Comparison of ENCODE assay signal across 25 cellular contexts in genomic region chr6:139498715-139499114, GRCh38.
DNase-seq lines count a peak whose midpoint lies in the region; ATAC-seq, FAIRE-seq and TF ChIP-seq lines count a peak whose summit lies in the region.
"Had no signal": no experiment of that assay in that cellular context is flagged by ENCODE, and none has a peak within 500 bp of the region (broad histone marks: within the 10 kb centered on the region; RNA-seq: fewer than 3 reads in every experiment).

No MANE protein-coding gene starts in this region.

- H3K9ac ChIP-seq in H9 (ENCODE audit: extremely low read depth, insufficient read length, low read length), result no peak overlapping the region
- H3K9ac ChIP-seq in K562 (ENCODE audit: insufficient read depth in 1 of 2, low read depth in 2 of 2, low read length in 2 of 2), result no peak overlapping the region
- H3K9ac ChIP-seq: BLaER1 had no signal

- CTCF ChIA-PET in K562 (lab: Yijun Ruan, JAX; ENCODE audit: low intra/inter-chr PET ratio), result no interaction called here

- no peak overlapping the region for H2BK120ac ChIP-seq in H9 (ENCODE audit: low read depth, low read length, poor library complexity, severe bottlenecking)

- no peak for TF ChIP-seq CTCF in GM23338 (conservative IDR thresholded peaks at IDR 0.05; ENCODE audit: low read depth in 2 of 2)
- TF ChIP-seq CTCF in H9 (conservative IDR thresholded peaks at IDR 0.05), result no peak
- no peak for TF ChIP-seq CTCF in K562 (IDR thresholded peaks at IDR 0.05 in 2 of 3, conservative IDR thresholded peaks at IDR 0.05 in 1 of 3; ENCODE audit: insufficient read depth in 2 of 3, low read depth in 1 of 3, low read length in 3 of 3)
- TF ChIP-seq CTCF in mesothelial cell of epicardium (IDR thresholded peaks at IDR 0.05; ENCODE audit: unreplicated experiment), result no peak

- no peak overlapping the region for H3K4me3 Mint-ChIP-seq in GM23338
- no peak overlapping the region for H3K4me3 Mint-ChIP-seq in H9
- no peak overlapping the region for H3K4me3 Mint-ChIP-seq in mesothelial cell of epicardium
- H3K4me3 Mint-ChIP-seq: CD14-positive monocyte; CD4-positive, alpha-beta memory T cell; CD8-positive, alpha-beta memory T cell had no signal

- H3K79me1 ChIP-seq in H9 (ENCODE audit: insufficient read depth, low read depth, low read length, poor library complexity, severe bottlenecking), result no peaks in the 10 kb centered on the region

- intact Hi-C loops in K562 (cut with micrococcal nuclease), result loop anchor here (5.0 kb wide), 1 partner anchor 51 kb away; no protein-coding TSS in a partner anchor
- intact Hi-C loops in posterior vena cava (cut with DNase I), result no loop called here

- H3K36me3 ChIP-seq in GM23338 (ENCODE audit: insufficient read depth), result no peaks in the 10 kb centered on the region
- no peaks in the 10 kb centered on the region for H3K36me3 ChIP-seq in K562 (ENCODE audit: control insufficient read depth, insufficient read depth, low read length)
- H3K36me3 ChIP-seq: BE2C, BLaER1 had no signal

- POLR2A ChIA-PET in K562 (lab: Yijun Ruan, JAX), result interaction anchor here (0.6 to 1.4 kb wide), 3 partner anchors 9 to 123 kb away, joined by 3 to 6 read pairs (median 4); no protein-coding TSS in a partner anchor

- H2BK12ac ChIP-seq in H9 (ENCODE audit: insufficient read length, low read depth, low read length), result no peak overlapping the region

- no peak overlapping the region for H2AFZ ChIP-seq in GM23338
- H2AFZ ChIP-seq in H9 (ENCODE audit: low read length), result no peak overlapping the region
- no peak overlapping the region for H2AFZ ChIP-seq in K562 (ENCODE audit: low read depth, low read length)

- no peaks in the 10 kb centered on the region for H3K9me2 ChIP-seq in GM23338 (ENCODE audit: insufficient read depth)

- H4K91ac ChIP-seq in H9 (ENCODE audit: insufficient read length, low read depth, low read length), result no peak overlapping the region

- H4K20me1 ChIP-seq in GM23338 (replicated peaks; ENCODE audit: insufficient read depth), result no peaks in the 10 kb centered on the region
- H4K20me1 ChIP-seq in H9 (ENCODE audit: control insufficient read depth, insufficient read depth, insufficient read length), result no peaks in the 10 kb centered on the region
- no peaks in the 10 kb centered on the region for H4K20me1 ChIP-seq in K562 (replicated peaks; ENCODE audit: control insufficient read depth, insufficient read depth, low read length)
- H4K20me1 ChIP-seq: BLaER1 had no signal

- no peak overlapping the region for H4K5ac ChIP-seq in H9 (ENCODE audit: insufficient read length, low read depth, low read length)

- TF ChIP-seq RAD21 in K562 (CRISPR knock-in tag; conservative IDR thresholded peaks at IDR 0.05 in 1 of 2, IDR thresholded peaks at IDR 0.05 in 1 of 2), result no peak

- no peak; the same call in 2 of the 3 replicates for ATAC-seq in GM23338
- no peak for ATAC-seq in K562
- no peak for ATAC-seq in HG03139 (IDR thresholded peaks at IDR 0.05; ENCODE audit: unreplicated experiment)
- no peak for ATAC-seq in stimulated activated naive CD8-positive, alpha-beta T cell treated with anti-CD3 and anti-CD28 coated beads, Interleukin-15, Interleukin-2, amounts not matched to agents 100 U/mL and 50 U/mL, for 24 hours
- ATAC-seq: GM12878 had no signal

- H3K23me2 ChIP-seq in H9 (ENCODE audit: insufficient read length, low read depth, low read length, poor library complexity, severe bottlenecking), result no peaks in the 10 kb centered on the region

- no peak overlapping the region for H3K4me3 ChIP-seq in GM23338
- H3K4me3 ChIP-seq in K562, result no peak overlapping the region
- H3K4me3 ChIP-seq: BLaER1, GM12878 had no signal

- H2BK15ac ChIP-seq in H9 (ENCODE audit: low read depth, low read length), result no peak overlapping the region

- peaks cover 6% of the 10 kb centered on the region; the same call in 1 of the 2 replicates for H3K4me1 ChIP-seq in GM23338 (ENCODE audit: insufficient read depth)
- H3K4me1 ChIP-seq in H9 (ENCODE audit: insufficient read depth, low read length), result no peaks in the 10 kb centered on the region; the same call in 1 of the 2 replicates
- H3K4me1 ChIP-seq in K562 (replicated peaks in 1 of 2; ENCODE audit: control insufficient read depth in 2 of 2, insufficient read depth in 2 of 2, low read length in 2 of 2), result peaks cover 19 to 22% of the 10 kb centered on the region in 2 experiments
- H3K4me1 ChIP-seq: BE2C, BLaER1 had no signal

- H3K27ac ChIP-seq in GM23338 (ENCODE audit: low read depth), result no peak overlapping the region
- H3K27ac ChIP-seq in H9 (ENCODE audit: insufficient read length, low read depth, low read length), result no peak overlapping the region
- no peak overlapping the region for H3K27ac ChIP-seq in K562 (ENCODE audit: extremely low read depth, low read depth, low read length)
- H3K27ac ChIP-seq: 22Rv1, BLaER1 had no signal

- no peak overlapping the region for H3K23ac ChIP-seq in H9 (ENCODE audit: insufficient read length, low read depth, low read length)

- H2AK5ac ChIP-seq in H9 (ENCODE audit: insufficient read length, low read length), result no peak overlapping the region

- H3K27me3 Mint-ChIP-seq in GM23338 (ENCODE audit: insufficient read depth, low read depth, poor library complexity), result no peaks in the 10 kb centered on the region
- no peaks in the 10 kb centered on the region for H3K27me3 Mint-ChIP-seq in H9 (ENCODE audit: low read depth)
- H3K27me3 Mint-ChIP-seq in mesothelial cell of epicardium (ENCODE audit: low read depth), result no peaks in the 10 kb centered on the region
- H3K27me3 Mint-ChIP-seq: CD4-positive, alpha-beta memory T cell had no signal

- H3K4me1 Mint-ChIP-seq in GM23338 (peaks cover 16% of the 10 kb centered on the region; the same call in 2 of the 3 replicates), H9 (peaks cover 16% of the 10 kb centered on the region in 2 experiments), mesothelial cell of epicardium (peaks cover 12% of the 10 kb centered on the region)
- H3K4me1 Mint-ChIP-seq: CD14-positive monocyte; CD4-positive, alpha-beta memory T cell; CD4-positive, CD25-positive, alpha-beta regulatory T cell; CD8-positive, alpha-beta memory T cell had no signal

- BruUV-seq in K562 (replicated peaks; lab: Mats Ljungman, UMichigan), result no TSS peak

- no peak overlapping the region for H3K56ac ChIP-seq in H9 (ENCODE audit: insufficient read length, low read depth, low read length)

- H3K14ac ChIP-seq in H9 (ENCODE audit: insufficient read depth, low read length), result no peak overlapping the region

- H3F3A ChIP-seq in GM23338 (replicated peaks; ENCODE audit: low read depth), result no peaks in the 10 kb centered on the region

- in situ Hi-C loops in K562 (cut with MboI), result no loop called here

- peaks cover 14% of the 10 kb centered on the region; the same call in 2 of the 3 replicates for H3K9me3 Mint-ChIP-seq in GM23338
- peaks cover 9 to 16% of the 10 kb centered on the region in 2 experiments for H3K9me3 Mint-ChIP-seq in H9
- H3K9me3 Mint-ChIP-seq in mesothelial cell of epicardium, result peaks cover 11% of the 10 kb centered on the region
- H3K9me3 Mint-ChIP-seq: CD4-positive, alpha-beta memory T cell; CD4-positive, CD25-positive, alpha-beta regulatory T cell had no signal

- no peak overlapping the region for H3T11ph ChIP-seq in H9 (ENCODE audit: low read length)

- no peak for TF ChIP-seq EP300 in K562 (IDR thresholded peaks at IDR 0.05; ENCODE audit: low read length)

- H3K36me3 Mint-ChIP-seq in GM23338 (ENCODE audit: low read depth), result peaks cover 6% of the 10 kb centered on the region; the same call in 2 of the 3 replicates
- peaks cover 6 to 28% (median 8%) of the 10 kb centered on the region in 3 experiments for H3K36me3 Mint-ChIP-seq in H9 (ENCODE audit: insufficient read depth in 1 of 3, low read depth in 3 of 3)
- H3K36me3 Mint-ChIP-seq in mesothelial cell of epicardium, result no peaks in the 10 kb centered on the region
- H3K36me3 Mint-ChIP-seq: CD14-positive monocyte; CD4-positive, alpha-beta memory T cell; CD4-positive, CD25-positive, alpha-beta regulatory T cell; CD8-positive, alpha-beta memory T cell had no signal

- no peak overlapping the region for H4K8ac ChIP-seq in H9 (replicated peaks; ENCODE audit: insufficient read length, low read depth, low read length)

- DNase-seq in GM23338 (ENCODE audit: low spot score) (no peak), H9 (no peak), K562 (ENCODE audit: extremely low read depth in 1 of 4, low spot score in 3 of 4) (no peak), mesothelial cell of epicardium (ENCODE audit: low spot score in 2 of 2, unreplicated experiment in 2 of 2) (no peak), posterior vena cava (ENCODE audit: low spot score) (no peak), germinal center (ENCODE audit: low spot score) (no peak)
- no peak for DNase-seq in stimulated activated naive CD8-positive, alpha-beta T cell treated with anti-CD3 and anti-CD28 coated beads, Interleukin-15, Interleukin-2, amounts not matched to agents 100 U/mL and 50 U/mL, for 24 hours
- DNase-seq: ACHN; BE2C; C1 segment of cervical spinal cord; CD4-positive, alpha-beta memory T cell; CD4-positive, CD25-positive, alpha-beta regulatory T cell; CD8-positive, alpha-beta memory T cell; COR-L47; DMS 273 treated with DMSO at 0.1 percent for 48 hours; DMS79 treated with DMSO at 0.1 percent for 48 hours had no signal

- H2BK5ac ChIP-seq in H9 (ENCODE audit: insufficient read length, low read length), result no peak overlapping the region

- no CpG with 5 or more reads among the region's 2 CpGs for WGBS in H9 (ENCODE audit: extremely low coverage, insufficient read length, low lambda C conversion rate)
- 81% methylated on average over 2 of the region's 2 CpGs for WGBS in K562 (ENCODE audit: insufficient coverage, low coverage, missing lambda C conversion rate)

- no peaks in the 10 kb centered on the region for H3K27me3 ChIP-seq in GM23338 (ENCODE audit: insufficient read depth)
- H3K27me3 ChIP-seq in H9 (ENCODE audit: insufficient read depth, low read length), result no peaks in the 10 kb centered on the region
- no peaks in the 10 kb centered on the region for H3K27me3 ChIP-seq in K562 (ENCODE audit: control insufficient read depth in 2 of 2, insufficient read depth in 2 of 2, low read length in 2 of 2)
- H3K27me3 ChIP-seq: BE2C, BLaER1 had no signal

- H3K9me1 ChIP-seq in K562 (ENCODE audit: control insufficient read depth, insufficient read depth, low read length), result no peaks in the 10 kb centered on the region

- TF ChIP-seq POLR2A in K562 (conservative IDR thresholded peaks at IDR 0.05), result no peak

- H3K4ac ChIP-seq in H9 (ENCODE audit: low read depth, low read length), result no peak overlapping the region

- H3K9me3 ChIP-seq in H9 (ENCODE audit: control insufficient read depth, low read depth, low read length) (no peaks in the 10 kb centered on the region), K562 (replicated peaks; ENCODE audit: control insufficient read depth, insufficient read depth, low read depth, low read length) (no peaks in the 10 kb centered on the region)
- H3K9me3 ChIP-seq: BE2C, BLaER1 had no signal

- H3K27ac Mint-ChIP-seq in GM23338 (0 out of 2 replicates have a peak overlapping the region, but pooled peaks have one; percentile 36), H9 (peak overlapping the region in 2 of 3 experiments; percentile 13 to 57; a peak in 2 of 7 replicates), mesothelial cell of epicardium (peak overlapping the region; percentile 22)
- H3K27ac Mint-ChIP-seq: CD4-positive, CD25-positive, alpha-beta regulatory T cell had no signal

- no peak for FAIRE-seq in K562 (lab: Jason Lieb, UNC)
- FAIRE-seq: A204.1, G401.6, GM12878, GM12892, GM18507 had no signal

- H3K79me2 ChIP-seq in GM23338 (replicated peaks; ENCODE audit: insufficient read depth) (no peaks in the 10 kb centered on the region), H9 (ENCODE audit: insufficient read depth, low read length) (no peaks in the 10 kb centered on the region), K562 (ENCODE audit: control insufficient read depth, insufficient read depth, low read length) (no peaks in the 10 kb centered on the region)

- H3K4me2 ChIP-seq in GM23338 (no peak overlapping the region), H9 (ENCODE audit: insufficient read depth, insufficient read length, low read length) (no peak overlapping the region), K562 (ENCODE audit: insufficient read depth, low read length) (no peak overlapping the region)
- H3K4me2 ChIP-seq: BLaER1 had no signal

- H3K18ac ChIP-seq in H9 (ENCODE audit: insufficient read length, low read depth, low read length), result no peak overlapping the region

- no peak overlapping the region for H2BK20ac ChIP-seq in H9 (ENCODE audit: low read depth, low read length, poor library complexity, severe bottlenecking)
